8 cellular contexts compared by ENCODE assay signal in the genomic region with DNA sequence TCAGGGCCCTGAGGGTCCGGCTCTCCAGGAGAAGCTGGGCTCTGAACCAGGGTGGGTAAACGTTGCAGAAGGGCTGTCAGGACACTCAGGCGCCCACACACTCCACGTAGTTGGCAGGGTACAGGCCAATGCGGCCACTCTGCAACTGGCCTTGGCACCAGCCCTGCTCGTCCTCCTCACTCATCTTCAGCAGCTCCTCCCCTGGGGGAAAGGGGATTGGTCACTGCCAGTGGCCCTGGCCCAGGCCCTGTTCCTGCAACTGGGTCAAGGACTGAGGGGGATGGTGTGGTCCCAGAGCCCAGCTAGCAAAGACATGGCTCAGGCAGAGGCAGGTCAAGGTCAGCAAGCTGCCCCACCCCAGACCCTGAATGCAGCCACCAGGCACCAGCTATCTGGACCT. TPM values are rescaled to one million over a fixed set of nuclear protein-coding genes. Genes with fewer than 3 reads are reported as not detected.
DNase-seq lines count a peak whose midpoint lies in the region; ATAC-seq, FAIRE-seq and TF ChIP-seq lines count a peak whose summit lies in the region.

No MANE protein-coding gene starts in this region.

- peak overlapping the region; percentile 99 for H3K27ac Mint-ChIP-seq in activated naive CD8-positive, alpha-beta T cell treated with anti-CD3 and anti-CD28 coated beads, Interleukin-2, amount 50 U/mL, for 24 hours
- peak overlapping the region; percentile 99 to 100 for H3K27ac Mint-ChIP-seq in stimulated activated naive CD8-positive, alpha-beta T cell treated with anti-CD3 and anti-CD28 coated beads, Interleukin-15, amount 100 ng/mL, for 72 hours

- no peak for ATAC-seq in activated naive CD8-positive, alpha-beta T cell treated with anti-CD3 and anti-CD28 coated beads, Interleukin-2, amount 50 U/mL, for 24 hours
- no peak for ATAC-seq in stimulated activated naive CD8-positive, alpha-beta T cell treated with anti-CD3 and anti-CD28 coated beads, Interleukin-15, amount 100 ng/mL, for 72 hours
- ATAC-seq in HG02885 (IDR thresholded peaks at IDR 0.05; ENCODE audit: poor library complexity, unreplicated experiment), result no peak
- no peak for ATAC-seq in HG03442 (IDR thresholded peaks at IDR 0.05; ENCODE audit: unreplicated experiment)
- no peak for ATAC-seq in GM18511 (IDR thresholded peaks at IDR 0.05; ENCODE audit: unreplicated experiment)

- no peak for FAIRE-seq in kidney (lab: Jason Lieb, UNC)

- no peak overlapping the region for H3K4me3 ChIP-seq in HL-60 (replicated peaks; ENCODE audit: insufficient read depth, low read length)
- peak overlapping the region in 1 of 2 donors; percentile 92 for H3K4me3 ChIP-seq in kidney (ENCODE audit: low read length in 2 of 2)

- intact Hi-C loops in kidney (cut with DNase I), result no loop called here

- H3K9me3 Mint-ChIP-seq in activated naive CD8-positive, alpha-beta T cell treated with anti-CD3 and anti-CD28 coated beads, Interleukin-2, amount 50 U/mL, for 24 hours, result no peaks in the 10 kb centered on the region
- H3K9me3 Mint-ChIP-seq in stimulated activated naive CD8-positive, alpha-beta T cell treated with anti-CD3 and anti-CD28 coated beads, Interleukin-15, amount 100 ng/mL, for 72 hours, result no peaks in the 10 kb centered on the region

- H3K4me3 Mint-ChIP-seq in activated naive CD8-positive, alpha-beta T cell treated with anti-CD3 and anti-CD28 coated beads, Interleukin-2, amount 50 U/mL, for 24 hours, result peak overlapping the region; percentile 96
- peak overlapping the region; percentile 94 to 99 for H3K4me3 Mint-ChIP-seq in stimulated activated naive CD8-positive, alpha-beta T cell treated with anti-CD3 and anti-CD28 coated beads, Interleukin-15, amount 100 ng/mL, for 72 hours

- H3K9me3 ChIP-seq in kidney (ENCODE audit: control insufficient read depth in 1 of 2, low read length in 2 of 2), result no peaks in the 10 kb centered on the region

- no peak for TF ChIP-seq CTCF in HL-60 (IDR thresholded peaks at IDR 0.05; ENCODE audit: insufficient read depth, low read length)
- TF ChIP-seq CTCF in kidney (IDR thresholded peaks at IDR 0.05; ENCODE audit: borderline replicate concordance, extremely low read depth, insufficient read depth), result no peak

- peaks cover 14 to 21% of the 10 kb centered on the region in 2 donors for H3K36me3 ChIP-seq in kidney (ENCODE audit: control insufficient read depth in 1 of 2, insufficient read depth in 2 of 2, low read length in 2 of 2)

- H3K27me3 ChIP-seq in HL-60 (ENCODE audit: insufficient read depth, poor library complexity, severe bottlenecking), result no peaks in the 10 kb centered on the region

- peak overlapping the region; percentile 55 to 90 for H3K9ac ChIP-seq in kidney (ENCODE audit: low read length in 2 of 2)

- DNase-seq in HL-60 (ENCODE audit: low read depth in 1 of 2, low spot score in 1 of 2) (no peak), kidney (peak; percentile 79)
- no peak for DNase-seq in activated naive CD8-positive, alpha-beta T cell treated with anti-CD3 and anti-CD28 coated beads, Interleukin-2, amount 50 U/mL, for 24 hours
- peak in 1 of 2 donors; percentile 15 for DNase-seq in stimulated activated naive CD8-positive, alpha-beta T cell treated with anti-CD3 and anti-CD28 coated beads, Interleukin-15, amount 100 ng/mL, for 72 hours
- DNase-seq in stimulated activated CD4-positive, alpha-beta T cell treated with anti-CD3 and anti-CD28 coated beads, Interleukin-15, amount 100 ng/mL, for 24 hours, result no peak

- peaks cover 12% of the 10 kb centered on the region for H3K36me3 Mint-ChIP-seq in activated naive CD8-positive, alpha-beta T cell treated with anti-CD3 and anti-CD28 coated beads, Interleukin-2, amount 50 U/mL, for 24 hours (ENCODE audit: low read depth)

- peaks cover 16 to 22% of the 10 kb centered on the region in 2 donors for H3K4me1 ChIP-seq in kidney (ENCODE audit: control insufficient read depth in 1 of 2, insufficient read depth in 1 of 2, low read depth in 1 of 2, low read length in 2 of 2)

- peaks cover 34% of the 10 kb centered on the region for H3K4me1 Mint-ChIP-seq in activated naive CD8-positive, alpha-beta T cell treated with anti-CD3 and anti-CD28 coated beads, Interleukin-2, amount 50 U/mL, for 24 hours
- peaks cover 48% of the 10 kb centered on the region for H3K4me1 Mint-ChIP-seq in stimulated activated naive CD8-positive, alpha-beta T cell treated with anti-CD3 and anti-CD28 coated beads, Interleukin-15, amount 100 ng/mL, for 72 hours

- H3K27ac ChIP-seq in HL-60 (replicated peaks), result peak overlapping the region; percentile 93
- peak overlapping the region; percentile 98 to 99 for H3K27ac ChIP-seq in kidney (ENCODE audit: low read depth in 2 of 2, low read length in 2 of 2)

- peaks cover 3% of the 10 kb centered on the region for H3K27me3 Mint-ChIP-seq in activated naive CD8-positive, alpha-beta T cell treated with anti-CD3 and anti-CD28 coated beads, Interleukin-2, amount 50 U/mL, for 24 hours
- H3K27me3 Mint-ChIP-seq in stimulated activated naive CD8-positive, alpha-beta T cell treated with anti-CD3 and anti-CD28 coated beads, Interleukin-15, amount 100 ng/mL, for 72 hours, result no peaks in the 10 kb centered on the region

RNA-seq across cellular contexts. Expression of gene ARFGAP2, which starts 1.2 kb away (rescaled TPM):
- total RNA-seq in kidney, result 87.5 TPM
- polyA plus RNA-seq in kidney (ENCODE audit: insufficient read depth, low read depth, low replicate concordance), result 59.3 TPM

RNA-seq across cellular contexts. Expression of gene PACSIN3, which starts 8.4 kb away (rescaled TPM):
- total RNA-seq in kidney, result 15.1 TPM
- polyA plus RNA-seq in kidney (ENCODE audit: insufficient read depth, low read depth, low replicate concordance), result 28.5 TPM

RNA-seq across cellular contexts. Expression of gene DDB2, which starts 36.9 kb away (rescaled TPM):
- total RNA-seq in kidney, result 29.0 TPM
- polyA plus RNA-seq in kidney (ENCODE audit: insufficient read depth, low read depth, low replicate concordance), result 14.9 TPM
